2 cellular contexts compared by ENCODE assay signal in genomic region chr1:25356441-25356840, GRCh38.
TF ChIP-seq lines count a peak whose summit lies in the region.

No MANE protein-coding gene starts in this region.

TF ChIP-seq in liver, 16 proteins besides CTCF, POLR2A, EP300 and RAD21:
- TF ChIP-seq REST (IDR thresholded peaks at IDR 0.05): no peak
- peak; percentile 0 to 30 for TF ChIP-seq HNF4A (conservative IDR thresholded peaks at IDR 0.05)

TF ChIP-seq in HepG2, 621 proteins besides CTCF, POLR2A, EP300 and RAD21:
- TF ChIP-seq ZEB1 (IDR thresholded peaks at IDR 0.05; ENCODE audit: insufficient replicate concordance, low read depth) (no peak), ZNF335 (CRISPR knock-in tag; IDR thresholded peaks at IDR 0.05) (no peak), NFYB (CRISPR knock-in tag; IDR thresholded peaks at IDR 0.05) (no peak)
